1 cellular context compared by ENCODE assay signal in the genomic region with DNA sequence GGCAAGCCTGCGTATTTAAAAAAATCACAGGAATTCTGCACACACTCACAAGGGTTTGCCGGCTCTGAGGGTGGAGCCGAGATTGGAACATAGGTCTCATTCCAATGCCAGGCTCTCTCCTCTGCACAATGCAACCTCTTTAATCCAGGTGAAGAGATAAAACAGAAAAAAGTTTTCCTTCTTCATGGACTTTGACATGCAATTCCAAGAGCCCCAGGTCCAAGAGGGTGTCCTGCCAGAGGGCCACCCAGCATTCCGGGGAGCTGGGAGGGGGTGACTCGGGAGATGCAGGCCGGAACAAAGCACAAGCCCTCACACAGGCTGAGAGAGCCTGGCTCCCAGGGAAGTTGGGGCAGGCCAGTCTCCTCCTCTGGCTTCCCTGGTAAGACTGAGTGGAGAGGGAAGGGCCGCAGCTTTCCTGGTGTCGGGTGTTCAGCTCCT.
TF ChIP-seq lines count a peak whose summit lies in the region.

No MANE protein-coding gene starts in this region.

TF ChIP-seq in A549, 52 proteins besides CTCF, POLR2A, EP300 and RAD21:
- TF ChIP-seq JUNB (IDR thresholded peaks at IDR 0.05) (no peak), ZFP36 (IDR thresholded peaks at IDR 0.05; ENCODE audit: borderline replicate concordance, partially characterized antibody) (no peak), MAFK (IDR thresholded peaks at IDR 0.05; ENCODE audit: partially characterized antibody) (no peak), POLR2AphosphoS2 (conservative IDR thresholded peaks at IDR 0.05; ENCODE audit: low read length) (no peak), NPAS2 (CRISPR knock-in tag; IDR thresholded peaks at IDR 0.05; ENCODE audit: borderline replicate concordance) (no peak), ZC3H11A (IDR thresholded peaks at IDR 0.05) (no peak), CBX2 (IDR thresholded peaks at IDR 0.05; ENCODE audit: borderline replicate concordance, low read depth) (no peak), KDM1A (IDR thresholded peaks at IDR 0.05; ENCODE audit: low read depth) (no peak), BHLHE40 (IDR thresholded peaks at IDR 0.05; ENCODE audit: low read depth, low read length) (no peak), NR3C1 (IDR thresholded peaks at IDR 0.05) (no peak), HDAC2 (IDR thresholded peaks at IDR 0.05) (no peak), HOXB5 (CRISPR knock-in tag; IDR thresholded peaks at IDR 0.05) (no peak), HOXA7 (CRISPR knock-in tag; IDR thresholded peaks at IDR 0.05) (no peak)
- TF ChIP-seq, protein P1, sequence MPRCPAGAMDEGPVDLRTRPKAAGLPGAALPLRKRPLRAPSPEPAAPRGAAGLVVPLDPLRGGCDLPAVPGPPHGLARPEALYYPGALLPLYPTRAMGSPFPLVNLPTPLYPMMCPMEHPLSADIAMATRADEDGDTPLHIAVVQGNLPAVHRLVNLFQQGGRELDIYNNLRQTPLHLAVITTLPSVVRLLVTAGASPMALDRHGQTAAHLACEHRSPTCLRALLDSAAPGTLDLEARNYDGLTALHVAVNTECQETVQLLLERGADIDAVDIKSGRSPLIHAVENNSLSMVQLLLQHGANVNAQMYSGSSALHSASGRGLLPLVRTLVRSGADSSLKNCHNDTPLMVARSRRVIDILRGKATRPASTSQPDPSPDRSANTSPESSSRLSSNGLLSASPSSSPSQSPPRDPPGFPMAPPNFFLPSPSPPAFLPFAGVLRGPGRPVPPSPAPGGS (IDR thresholded peaks at IDR 0.05) = no peak
- TF ChIP-seq, protein P2, sequence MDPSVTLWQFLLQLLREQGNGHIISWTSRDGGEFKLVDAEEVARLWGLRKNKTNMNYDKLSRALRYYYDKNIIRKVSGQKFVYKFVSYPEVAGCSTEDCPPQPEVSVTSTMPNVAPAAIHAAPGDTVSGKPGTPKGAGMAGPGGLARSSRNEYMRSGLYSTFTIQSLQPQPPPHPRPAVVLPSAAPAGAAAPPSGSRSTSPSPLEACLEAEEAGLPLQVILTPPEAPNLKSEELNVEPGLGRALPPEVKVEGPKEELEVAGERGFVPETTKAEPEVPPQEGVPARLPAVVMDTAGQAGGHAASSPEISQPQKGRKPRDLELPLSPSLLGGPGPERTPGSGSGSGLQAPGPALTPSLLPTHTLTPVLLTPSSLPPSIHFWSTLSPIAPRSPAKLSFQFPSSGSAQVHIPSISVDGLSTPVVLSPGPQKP (IDR thresholded peaks at IDR 0.05; ENCODE audit: low read depth, low read length) = no peak
- TF ChIP-seq, protein P3, sequence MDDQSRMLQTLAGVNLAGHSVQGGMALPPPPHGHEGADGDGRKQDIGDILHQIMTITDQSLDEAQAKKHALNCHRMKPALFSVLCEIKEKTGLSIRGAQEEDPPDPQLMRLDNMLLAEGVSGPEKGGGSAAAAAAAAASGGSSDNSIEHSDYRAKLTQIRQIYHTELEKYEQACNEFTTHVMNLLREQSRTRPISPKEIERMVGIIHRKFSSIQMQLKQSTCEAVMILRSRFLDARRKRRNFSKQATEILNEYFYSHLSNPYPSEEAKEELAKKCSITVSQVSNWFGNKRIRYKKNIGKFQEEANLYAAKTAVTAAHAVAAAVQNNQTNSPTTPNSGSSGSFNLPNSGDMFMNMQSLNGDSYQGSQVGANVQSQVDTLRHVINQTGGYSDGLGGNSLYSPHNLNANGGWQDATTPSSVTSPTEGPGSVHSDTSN (IDR thresholded peaks at IDR 0.05) = no peak
- TF ChIP-seq, protein P4, sequence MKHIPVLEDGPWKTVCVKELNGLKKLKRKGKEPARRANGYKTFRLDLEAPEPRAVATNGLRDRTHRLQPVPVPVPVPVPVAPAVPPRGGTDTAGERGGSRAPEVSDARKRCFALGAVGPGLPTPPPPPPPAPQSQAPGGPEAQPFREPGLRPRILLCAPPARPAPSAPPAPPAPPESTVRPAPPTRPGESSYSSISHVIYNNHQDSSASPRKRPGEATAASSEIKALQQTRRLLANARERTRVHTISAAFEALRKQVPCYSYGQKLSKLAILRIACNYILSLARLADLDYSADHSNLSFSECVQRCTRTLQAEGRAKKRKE (CRISPR knock-in tag; IDR thresholded peaks at IDR 0.05; ENCODE audit: low read depth) = no peak
- TF ChIP-seq, protein P5, sequence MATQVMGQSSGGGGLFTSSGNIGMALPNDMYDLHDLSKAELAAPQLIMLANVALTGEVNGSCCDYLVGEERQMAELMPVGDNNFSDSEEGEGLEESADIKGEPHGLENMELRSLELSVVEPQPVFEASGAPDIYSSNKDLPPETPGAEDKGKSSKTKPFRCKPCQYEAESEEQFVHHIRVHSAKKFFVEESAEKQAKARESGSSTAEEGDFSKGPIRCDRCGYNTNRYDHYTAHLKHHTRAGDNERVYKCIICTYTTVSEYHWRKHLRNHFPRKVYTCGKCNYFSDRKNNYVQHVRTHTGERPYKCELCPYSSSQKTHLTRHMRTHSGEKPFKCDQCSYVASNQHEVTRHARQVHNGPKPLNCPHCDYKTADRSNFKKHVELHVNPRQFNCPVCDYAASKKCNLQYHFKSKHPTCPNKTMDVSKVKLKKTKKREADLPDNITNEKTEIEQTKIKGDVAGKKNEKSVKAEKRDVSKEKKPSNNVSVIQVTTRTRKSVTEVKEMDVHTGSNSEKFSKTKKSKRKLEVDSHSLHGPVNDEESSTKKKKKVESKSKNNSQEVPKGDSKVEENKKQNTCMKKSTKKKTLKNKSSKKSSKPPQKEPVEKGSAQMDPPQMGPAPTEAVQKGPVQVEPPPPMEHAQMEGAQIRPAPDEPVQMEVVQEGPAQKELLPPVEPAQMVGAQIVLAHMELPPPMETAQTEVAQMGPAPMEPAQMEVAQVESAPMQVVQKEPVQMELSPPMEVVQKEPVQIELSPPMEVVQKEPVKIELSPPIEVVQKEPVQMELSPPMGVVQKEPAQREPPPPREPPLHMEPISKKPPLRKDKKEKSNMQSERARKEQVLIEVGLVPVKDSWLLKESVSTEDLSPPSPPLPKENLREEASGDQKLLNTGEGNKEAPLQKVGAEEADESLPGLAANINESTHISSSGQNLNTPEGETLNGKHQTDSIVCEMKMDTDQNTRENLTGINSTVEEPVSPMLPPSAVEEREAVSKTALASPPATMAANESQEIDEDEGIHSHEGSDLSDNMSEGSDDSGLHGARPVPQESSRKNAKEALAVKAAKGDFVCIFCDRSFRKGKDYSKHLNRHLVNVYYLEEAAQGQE (IDR thresholded peaks at IDR 0.05) = no peak
